In genomic region chr5:1033606-1034420, GRCh38 we compare ENCODE assay signal across 16 cellular contexts. TPM values are rescaled to one million over a fixed set of nuclear protein-coding genes. Genes with fewer than 3 reads are reported as not detected.
DNase-seq lines count a peak whose midpoint lies in the region; ATAC-seq and TF ChIP-seq lines count a peak whose summit lies in the region.
"Had no signal": no experiment of that assay in that cellular context is flagged by ENCODE, and none has a peak within 500 bp of the region (broad histone marks: within the 10 kb centered on the region; RNA-seq: fewer than 3 reads in every experiment).

No MANE protein-coding gene starts in this region.

- H3F3A ChIP-seq in neural progenitor cell (ENCODE audit: low read depth) = no peaks in the 10 kb centered on the region

- peaks cover 2% of the 10 kb centered on the region for H3K36me3 Mint-ChIP-seq in neural progenitor cell

- no peak for TF ChIP-seq CTCF in neural progenitor cell (IDR thresholded peaks at IDR 0.05)

- no peaks in the 10 kb centered on the region for H3K79me2 ChIP-seq in neural progenitor cell (ENCODE audit: low read depth)

- H3K9me3 ChIP-seq in right cardiac atrium (ENCODE audit: control insufficient read depth, low read length) = no peaks in the 10 kb centered on the region
- H3K9me3 ChIP-seq in neural progenitor cell (ENCODE audit: low read depth) = no peaks in the 10 kb centered on the region
- H3K9me3 ChIP-seq: A549 had no signal

- ATAC-seq in right cardiac atrium = no peak
- ATAC-seq in left cardiac atrium = no peak
- ATAC-seq: A549 had no signal

- H3K36me3 ChIP-seq in neural progenitor cell = no peaks in the 10 kb centered on the region

- no peaks in the 10 kb centered on the region for H4K20me1 ChIP-seq in neural progenitor cell (ENCODE audit: low read depth)

- H2AFZ ChIP-seq in neural progenitor cell (replicated peaks) = no peak overlapping the region

- intact Hi-C loops in right cardiac atrium (cut with DNase I) = no loop called here
- intact Hi-C loops in left cardiac atrium (cut with DNase I) = no loop called here

- no peaks in the 10 kb centered on the region for H3K27me3 ChIP-seq in right cardiac atrium (ENCODE audit: control insufficient read depth, insufficient read depth)
- no peaks in the 10 kb centered on the region for H3K27me3 ChIP-seq in neural progenitor cell

- no peak overlapping the region for H3K27ac ChIP-seq in right cardiac atrium (ENCODE audit: low read length)
- H3K27ac ChIP-seq in neural progenitor cell = no peak overlapping the region
- H3K27ac ChIP-seq: A549 had no signal

- H3K9me3 Mint-ChIP-seq in neural progenitor cell = no peaks in the 10 kb centered on the region

- H3K4me1 Mint-ChIP-seq in neural progenitor cell = peaks cover 14% of the 10 kb centered on the region

- peaks cover 6% of the 10 kb centered on the region for H3K27me3 Mint-ChIP-seq in neural progenitor cell (ENCODE audit: insufficient read depth, low read depth)

- no peak overlapping the region for H3K4me3 Mint-ChIP-seq in neural progenitor cell

- 90% methylated on average over 29 of the region's 29 CpGs for WGBS in right cardiac atrium

- no peak overlapping the region for H3K9ac ChIP-seq in neural progenitor cell

- H3K27ac Mint-ChIP-seq in neural progenitor cell = peak overlapping the region; percentile 69

- DNase-seq in right cardiac atrium (peak in 2 of 3 donors; percentile 34 to 45), left cardiac atrium (no peak), cerebellar cortex (ENCODE audit: low spot score) (peak; percentile 5), neural progenitor cell (ENCODE audit: low spot score) (no peak), D341Med (ENCODE audit: low spot score) (no peak), globus pallidus (ENCODE audit: low spot score) (no peak), NCI-H748 (lab: John Stamatoyannopoulos, UW; ENCODE audit: unreplicated experiment) (no peak)
- DNase-seq: DMS79 treated with DMSO at 0.1 percent for 48 hours, MM.1S, NCI-H1092 treated with DMSO at 0.1 percent for 48 hours, NCI-H2081, NCI-H446 treated with DMSO at 0.1 percent for 48 hours, NCI-H69, SHP77 had no signal

- H3K4me3 ChIP-seq in right cardiac atrium (ENCODE audit: low read length) (no peak overlapping the region), neural progenitor cell (no peak overlapping the region)
- H3K4me3 ChIP-seq: A549 had no signal

- no peaks in the 10 kb centered on the region for H3K4me1 ChIP-seq in right cardiac atrium (ENCODE audit: control insufficient read depth, insufficient read depth, low read length)
- H3K4me1 ChIP-seq in neural progenitor cell = peaks cover 12% of the 10 kb centered on the region
- H3K4me1 ChIP-seq: A549 had no signal

- no peak overlapping the region for H3K4me2 ChIP-seq in neural progenitor cell
- H3K4me2 ChIP-seq: A549 had no signal

RNA-seq across cellular contexts. Expression of gene NKD2, which starts 25.2 kb away (rescaled TPM):
- 1 to 10 TPM; 1.9 to 8.6 (median 3.1) TPM for total RNA-seq in right cardiac atrium
- polyA plus RNA-seq in right cardiac atrium = 2.6 TPM
- 10 to 100 TPM in 1 of 2 donors, 1 to 10 TPM in 1; 4.4 to 10.4 TPM for total RNA-seq in left cardiac atrium
- 1.3 and 3.2 TPM in 2 replicates for total RNA-seq in neural progenitor cell (ENCODE audit: low replicate concordance)
- total RNA-seq: LHCN-M2 had no signal

Comparison
In these comparisons a context has a peak if more than half of its experiments do, and no peak if none do; other contexts are left out.
1. DNase-seq: peak in right cardiac atrium (2 of 3) and cerebellar cortex (single experiment); none in left cardiac atrium (single experiment), neural progenitor cell (single experiment), D341Med (single experiment), globus pallidus (single experiment) and NCI-H748 (single experiment).